Comparison of ENCODE assay signal across 18 cellular contexts in the genomic region with DNA sequence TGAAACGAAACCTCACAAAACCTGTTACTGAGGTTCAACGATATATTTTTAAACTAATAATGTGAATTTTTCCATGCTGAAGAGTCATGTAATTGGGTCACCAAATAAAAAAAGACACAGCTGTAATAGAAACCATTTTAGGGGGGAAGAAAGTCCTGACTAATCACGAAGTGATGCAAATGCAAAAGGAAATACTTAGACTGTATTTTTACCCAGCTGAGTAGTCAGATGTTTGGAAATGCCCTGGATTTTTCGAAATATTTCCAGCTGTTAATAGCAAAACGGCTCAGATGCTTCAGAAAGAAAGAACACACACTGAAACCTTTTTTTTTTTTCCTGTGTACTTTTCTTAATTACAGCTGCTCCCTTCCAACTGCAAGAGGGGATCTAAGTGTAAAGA.
A peak's percentile ranks its signal among the peaks of the same experiment; 100 is the strongest.
DNase-seq lines count a peak whose midpoint lies in the region; ATAC-seq and TF ChIP-seq lines count a peak whose summit lies in the region.
"Had no signal": no experiment of that assay in that cellular context is flagged by ENCODE, and none has a peak within 500 bp of the region (broad histone marks: within the 10 kb centered on the region; RNA-seq: fewer than 3 reads in every experiment).

No MANE protein-coding gene starts in this region.

- H3K27me3 ChIP-seq in body of pancreas = no peaks in the 10 kb centered on the region
- no peaks in the 10 kb centered on the region for H3K27me3 ChIP-seq in right atrium auricular region
- H3K27me3 ChIP-seq in smooth muscle cell (ENCODE audit: low read depth) = no peaks in the 10 kb centered on the region
- H3K27me3 ChIP-seq in endodermal cell (ENCODE audit: control insufficient read depth, insufficient read depth, low read length, poor library complexity, severe bottlenecking) = no peaks in the 10 kb centered on the region

- peaks cover 17% of the 10 kb centered on the region for H3K4me1 ChIP-seq in body of pancreas
- H3K4me1 ChIP-seq in right atrium auricular region = peaks cover 0 to 29% of the 10 kb centered on the region in 2 donors
- no peaks in the 10 kb centered on the region for H3K4me1 ChIP-seq in smooth muscle cell (ENCODE audit: low read depth)
- no peaks in the 10 kb centered on the region for H3K4me1 ChIP-seq in endodermal cell (ENCODE audit: control insufficient read depth, insufficient read depth, low read length)
- H3K4me1 ChIP-seq: Caco-2, foreskin keratinocyte had no signal

- H3K27ac ChIP-seq in body of pancreas (no peak overlapping the region), right atrium auricular region (peak overlapping the region; percentile 67 to 69), smooth muscle cell (ENCODE audit: low read depth) (peak overlapping the region; percentile 72), caudate nucleus (ENCODE audit: low read depth, low read length) (no peak overlapping the region), endodermal cell (ENCODE audit: low read depth, low read length) (no peak overlapping the region)
- H3K27ac ChIP-seq: foreskin keratinocyte had no signal

- H3K4me3 ChIP-seq in body of pancreas (no peak overlapping the region), right atrium auricular region (no peak overlapping the region), smooth muscle cell (no peak overlapping the region), endodermal cell (ENCODE audit: low read length) (no peak overlapping the region)

- H2AFZ ChIP-seq in smooth muscle cell (ENCODE audit: low read depth) = peak overlapping the region; percentile 28

- no peaks in the 10 kb centered on the region for H3K4me1 Mint-ChIP-seq in endodermal cell
- H3K4me1 Mint-ChIP-seq: central memory CD8-positive, alpha-beta T cell had no signal

- no peak overlapping the region for H3K27ac Mint-ChIP-seq in endodermal cell
- H3K27ac Mint-ChIP-seq: activated T-cell treated with anti-CD3 and anti-CD28 coated beads, Interleukin-2, amount 50 U/mL, for 72 hours; stimulated activated naive CD8-positive, alpha-beta T cell treated with anti-CD3 and anti-CD28 coated beads, Interleukin-15, Interleukin-2, amounts not matched to agents 100 ng/mL and 50 ng/mL, for 24 hours had no signal

- WGBS in body of pancreas, 2 donors = 50 to 62% methylated on average over 5 of the region's 5 CpGs
- WGBS in smooth muscle cell (ENCODE audit: low lambda C conversion rate) = 47% methylated on average over 5 of the region's 5 CpGs
- 93 to 94% methylated on average over 4 to 5 of the region's 5 CpGs for WGBS in endodermal cell (ENCODE audit: insufficient coverage in 1 of 2, insufficient read length in 1 of 2), 2 experiments

- H3K9me3 Mint-ChIP-seq in endodermal cell = no peaks in the 10 kb centered on the region
- H3K9me3 Mint-ChIP-seq: activated T-cell treated with anti-CD3 and anti-CD28 coated beads, Interleukin-2, amount 50 U/mL, for 72 hours; central memory CD8-positive, alpha-beta T cell; stimulated activated naive CD8-positive, alpha-beta T cell treated with anti-CD3 and anti-CD28 coated beads, Interleukin-15, Interleukin-2, amounts not matched to agents 100 ng/mL and 50 ng/mL, for 24 hours had no signal

- in situ Hi-C loops in GM13976 (cut with MboI; ENCODE audit: low sequenced_read_pairs, unreplicated experiment) = no loop called here

- no peak for TF ChIP-seq POLR2A in body of pancreas (IDR thresholded peaks at IDR 0.05)

- H3F3A ChIP-seq in smooth muscle cell (ENCODE audit: low read depth) = no peaks in the 10 kb centered on the region

- H3K36me3 Mint-ChIP-seq in endodermal cell (ENCODE audit: low read depth) = no peaks in the 10 kb centered on the region

- peak overlapping the region; percentile 59 for H3K4me2 ChIP-seq in smooth muscle cell

- no peaks in the 10 kb centered on the region for H4K20me1 ChIP-seq in smooth muscle cell (ENCODE audit: low read depth)

- peaks cover 5% of the 10 kb centered on the region for H3K27me3 Mint-ChIP-seq in endodermal cell (ENCODE audit: insufficient read depth)

- no peaks in the 10 kb centered on the region for H3K9me3 ChIP-seq in body of pancreas
- H3K9me3 ChIP-seq in right atrium auricular region = no peaks in the 10 kb centered on the region
- no peaks in the 10 kb centered on the region for H3K9me3 ChIP-seq in smooth muscle cell (replicated peaks; ENCODE audit: low read depth)
- no peaks in the 10 kb centered on the region for H3K9me3 ChIP-seq in endodermal cell (ENCODE audit: control insufficient read depth, low read length)
- H3K9me3 ChIP-seq: Caco-2 had no signal

- no peak for TF ChIP-seq CTCF in GM13976 (IDR thresholded peaks at IDR 0.05; ENCODE audit: borderline replicate concordance, control extremely low read depth, extremely low read depth, insufficient read depth, missing control alignments)
- TF ChIP-seq CTCF in body of pancreas (IDR thresholded peaks at IDR 0.05) = no peak
- no peak for TF ChIP-seq CTCF in right atrium auricular region (IDR thresholded peaks at IDR 0.05)
- TF ChIP-seq CTCF in smooth muscle cell (IDR thresholded peaks at IDR 0.05; ENCODE audit: borderline replicate concordance, insufficient read depth, poor library complexity, severe bottlenecking) = no peak
- no peak for TF ChIP-seq CTCF in endodermal cell (conservative IDR thresholded peaks at IDR 0.05)

- no peaks in the 10 kb centered on the region for H3K36me3 ChIP-seq in body of pancreas (replicated peaks in 1 of 2; ENCODE audit: insufficient read depth in 1 of 2, low read depth in 2 of 2)
- H3K36me3 ChIP-seq in right atrium auricular region = no peaks in the 10 kb centered on the region
- no peaks in the 10 kb centered on the region for H3K36me3 ChIP-seq in smooth muscle cell (ENCODE audit: low read depth)
- H3K36me3 ChIP-seq in endodermal cell (ENCODE audit: control insufficient read depth, insufficient read depth, low read length) = no peaks in the 10 kb centered on the region

- H3K9ac ChIP-seq in smooth muscle cell (ENCODE audit: low read depth) (no peak overlapping the region), endodermal cell (ENCODE audit: extremely low read depth, low read length, poor library complexity, severe bottlenecking) (no peak overlapping the region)

- H3K4me3 Mint-ChIP-seq in endodermal cell = no peak overlapping the region
- H3K4me3 Mint-ChIP-seq: activated T-cell treated with anti-CD3 and anti-CD28 coated beads, Interleukin-2, amount 50 U/mL, for 72 hours; central memory CD8-positive, alpha-beta T cell; stimulated activated naive CD8-positive, alpha-beta T cell treated with anti-CD3 and anti-CD28 coated beads, Interleukin-15, Interleukin-2, amounts not matched to agents 100 ng/mL and 50 ng/mL, for 24 hours had no signal

- no peaks in the 10 kb centered on the region for H3K79me2 ChIP-seq in smooth muscle cell (ENCODE audit: low read depth)

- peak; percentile 23 for DNase-seq in GM13976 (ENCODE audit: low spot score)
- DNase-seq in body of pancreas = no peak
- no peak for DNase-seq in right atrium auricular region (ENCODE audit: low spot score)
- no peak for DNase-seq in smooth muscle cell (lab: John Stamatoyannopoulos, UW; ENCODE audit: unreplicated experiment)
- no peak for DNase-seq in mesenteric fat pad (ENCODE audit: low spot score)
- DNase-seq in caudate nucleus (lab: John Stamatoyannopoulos, UW) = no peak
- no peak for DNase-seq in endodermal cell
- DNase-seq in COLO829 (ENCODE audit: low spot score) = no peak
- DNase-seq: activated CD4-positive, CD25-positive, alpha-beta regulatory T cell treated with anti-CD3 and anti-CD28 coated beads, Interleukin-2, amount 50 U/mL, for 72 hours; activated T-cell treated with anti-CD3 and anti-CD28 coated beads, Interleukin-2, amount 50 U/mL, for 72 hours; Caco-2; foreskin keratinocyte; kidney glomerular epithelial cell; NCI-H1417; NCI-H748 treated with DMSO at 0.1 percent for 48 hours; stimulated activated CD4-positive, alpha-beta T cell treated with anti-CD3 and anti-CD28 coated beads, Interleukin-4, amount 100 ng/mL, for 4 hours had no signal

- peak; percentile 45 for ATAC-seq in body of pancreas
- ATAC-seq: activated T-cell treated with anti-CD3 and anti-CD28 coated beads, Interleukin-2, amount 50 U/mL, for 72 hours; foreskin keratinocyte had no signal

- intact Hi-C loops in body of pancreas (cut with DNase I) = no loop called here

Comparison
In these comparisons a context has a peak if more than half of its experiments do, and no peak if none do; other contexts are left out.
1. H3K27ac ChIP-seq: peak in right atrium auricular region (2 of 2) and smooth muscle cell (single experiment); none in body of pancreas (0 of 4), caudate nucleus (single experiment) and endodermal cell (single experiment).